ENCODE assay signal across 8 cellular contexts in the genomic region with DNA sequence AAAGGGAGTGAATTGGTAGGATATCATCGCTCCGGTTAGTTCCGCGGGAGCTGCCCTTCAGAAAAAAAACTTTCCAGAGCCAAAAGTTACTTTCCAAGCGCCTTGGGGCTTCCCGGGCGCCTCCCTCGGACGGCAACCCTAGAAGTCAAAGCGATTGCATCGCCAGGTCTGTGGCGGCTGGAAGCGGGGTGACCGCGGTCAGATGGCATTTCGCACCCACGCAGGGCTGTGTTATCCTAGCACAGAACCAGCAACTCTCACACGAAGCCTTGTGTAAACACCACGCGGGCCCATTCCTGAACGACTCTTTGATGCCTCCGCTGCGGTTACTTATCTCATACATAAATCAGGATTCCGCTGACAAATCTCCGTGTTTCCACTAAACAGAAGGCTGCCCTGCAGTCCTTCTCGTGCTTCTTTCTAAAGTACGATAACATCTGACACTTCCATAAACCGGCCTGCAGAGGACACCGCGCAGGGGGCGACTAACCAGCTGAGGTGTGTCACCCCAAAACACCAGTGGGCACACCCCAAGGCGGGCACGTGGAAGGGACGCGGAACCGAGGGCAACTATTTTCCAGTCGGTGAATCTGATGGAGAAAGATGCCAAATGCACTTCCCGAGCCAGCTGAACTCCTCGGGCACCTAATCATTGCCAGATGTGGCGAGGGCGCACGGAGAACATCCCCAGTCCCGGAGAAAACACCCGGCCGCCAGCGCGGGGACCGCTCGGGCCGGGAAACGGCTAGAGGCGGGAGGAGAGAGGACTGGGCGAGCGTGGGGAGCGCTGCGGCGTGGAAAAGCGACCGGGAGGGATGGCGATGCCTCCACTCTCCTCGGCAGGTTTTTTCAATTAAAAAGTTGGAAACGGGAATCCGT. TPM values are rescaled to one million over a fixed set of nuclear protein-coding genes. Genes with fewer than 3 reads are reported as not detected.
A peak's percentile ranks its signal among the peaks of the same experiment; 100 is the strongest.
DNase-seq lines count a peak whose midpoint lies in the region; ATAC-seq, FAIRE-seq and TF ChIP-seq lines count a peak whose summit lies in the region.

No MANE protein-coding gene starts in this region.

- H3K4me3 ChIP-seq in breast epithelium (peak overlapping the region; percentile 58 to 71 (median 67)), lower lobe of right lung (peak overlapping the region; percentile 64)
- H3K4me3 ChIP-seq in CD8-positive, alpha-beta memory T cell (ENCODE audit: low read length): no peak overlapping the region

- no peak for TF ChIP-seq CTCF in breast epithelium (IDR thresholded peaks at IDR 0.05)
- no peak for TF ChIP-seq CTCF in lower lobe of right lung (IDR thresholded peaks at IDR 0.05)

- H3K36me3 Mint-ChIP-seq in T-helper 2 cell treated with Interferon-gamma antibody and Interleukin-4, amounts not matched to agents 5 μg/mL and 100 μg/mL, for 36 hours (ENCODE audit: low read depth): no peaks in the 10 kb centered on the region
- no peaks in the 10 kb centered on the region for H3K36me3 Mint-ChIP-seq in CD8-positive, alpha-beta memory T cell

- peak; percentile 5 for DNase-seq in T-helper 2 cell treated with Interferon-gamma antibody and Interleukin-4, amounts not matched to agents 5 μg/mL and 100 μg/mL, for 36 hours (ENCODE audit: low spot score)
- DNase-seq in T-helper 2 cell: no peak
- no peak for DNase-seq in breast epithelium (ENCODE audit: low spot score in 2 of 2)
- DNase-seq in lower lobe of right lung: peak; percentile 61
- peak; percentile 57 for DNase-seq in urothelium cell line (ENCODE audit: low spot score)
- DNase-seq in NCI-H2081 (lab: John Stamatoyannopoulos, UW): no peak
- DNase-seq in CD8-positive, alpha-beta memory T cell: no peak

- POLR2A ChIA-PET in CD8-positive, alpha-beta memory T cell (lab: Charles Lee): no interaction called here

- intact Hi-C loops in breast epithelium (cut with DNase I; ENCODE audit: low total_unique reads): no loop called here
- intact Hi-C loops in lower lobe of right lung (cut with DNase I): no loop called here

- H3K4me3 Mint-ChIP-seq in T-helper 2 cell treated with Interferon-gamma antibody and Interleukin-4, amounts not matched to agents 5 μg/mL and 100 μg/mL, for 36 hours: no peak overlapping the region
- H3K4me3 Mint-ChIP-seq in CD8-positive, alpha-beta memory T cell: peak overlapping the region in 1 of 7 donors; percentile 16

- TF ChIP-seq POLR2A in breast epithelium (IDR thresholded peaks at IDR 0.05): no peak

- peak; percentile 31 to 52 for ATAC-seq in lower lobe of right lung
- ATAC-seq in GM21390 (IDR thresholded peaks at IDR 0.05; ENCODE audit: unreplicated experiment): no peak

- peak; percentile 87 for FAIRE-seq in urothelium cell line (lab: Jason Lieb, UNC)

- H3K27me3 ChIP-seq in breast epithelium: peaks cover 0 to 14% of the 10 kb centered on the region in 2 donors
- H3K27me3 ChIP-seq in lower lobe of right lung (ENCODE audit: low read depth): peaks cover 19% of the 10 kb centered on the region
- no peaks in the 10 kb centered on the region for H3K27me3 ChIP-seq in CD8-positive, alpha-beta memory T cell (ENCODE audit: insufficient read depth, low read length, poor library complexity, severe bottlenecking)

- H3K9me3 ChIP-seq in breast epithelium: no peaks in the 10 kb centered on the region
- H3K9me3 ChIP-seq in lower lobe of right lung: no peaks in the 10 kb centered on the region
- no peaks in the 10 kb centered on the region for H3K9me3 ChIP-seq in CD8-positive, alpha-beta memory T cell (ENCODE audit: low read length)

- H3K36me3 ChIP-seq in breast epithelium (no peaks in the 10 kb centered on the region), lower lobe of right lung (no peaks in the 10 kb centered on the region)
- H3K36me3 ChIP-seq in CD8-positive, alpha-beta memory T cell (ENCODE audit: insufficient read depth, low read length): no peaks in the 10 kb centered on the region

- peaks cover 44% of the 10 kb centered on the region for H3K27me3 Mint-ChIP-seq in T-helper 2 cell treated with Interferon-gamma antibody and Interleukin-4, amounts not matched to agents 5 μg/mL and 100 μg/mL, for 36 hours (ENCODE audit: low read depth)
- peaks cover 35 to 42% of the 10 kb centered on the region in 2 donors for H3K27me3 Mint-ChIP-seq in CD8-positive, alpha-beta memory T cell

- no peaks in the 10 kb centered on the region for H3K4me1 Mint-ChIP-seq in T-helper 2 cell treated with Interferon-gamma antibody and Interleukin-4, amounts not matched to agents 5 μg/mL and 100 μg/mL, for 36 hours (ENCODE audit: low read depth)
- H3K4me1 Mint-ChIP-seq in CD8-positive, alpha-beta memory T cell: peaks cover 0 to 12% (median 0%) of the 10 kb centered on the region in 3 donors

- H3K9me3 Mint-ChIP-seq in T-helper 2 cell treated with Interferon-gamma antibody and Interleukin-4, amounts not matched to agents 5 μg/mL and 100 μg/mL, for 36 hours: no peaks in the 10 kb centered on the region
- no peaks in the 10 kb centered on the region for H3K9me3 Mint-ChIP-seq in CD8-positive, alpha-beta memory T cell

- peak overlapping the region; percentile 0 to 3 for H3K27ac ChIP-seq in breast epithelium
- peak overlapping the region; percentile 49 for H3K27ac ChIP-seq in lower lobe of right lung
- no peak overlapping the region for H3K27ac ChIP-seq in CD8-positive, alpha-beta memory T cell (ENCODE audit: low read depth, low read length)

- H3K27ac Mint-ChIP-seq in T-helper 2 cell treated with Interferon-gamma antibody and Interleukin-4, amounts not matched to agents 5 μg/mL and 100 μg/mL, for 36 hours: no peak overlapping the region
- H3K27ac Mint-ChIP-seq in CD8-positive, alpha-beta memory T cell: no peak overlapping the region

- CTCF ChIA-PET in CD8-positive, alpha-beta memory T cell (lab: Charles Lee): no interaction called here

- H3K4me1 ChIP-seq in breast epithelium (peaks cover 0 to 15% of the 10 kb centered on the region in 2 donors), lower lobe of right lung (peaks cover 38% of the 10 kb centered on the region)
- no peaks in the 10 kb centered on the region for H3K4me1 ChIP-seq in CD8-positive, alpha-beta memory T cell (ENCODE audit: insufficient read depth, low read length)

RNA-seq across cellular contexts. Expression of a gene that starts 0.9 kb away (rescaled TPM):
- 10 to 100 TPM; 11.7 to 57.3 (median 14.7) TPM for total RNA-seq in breast epithelium
- total RNA-seq in lower lobe of right lung: 79.2 TPM
- under 1 TPM in 1 of 2 experiments, not detected in 1; 0.04 TPM for total RNA-seq in CD8-positive, alpha-beta memory T cell
- polyA plus RNA-seq in CD8-positive, alpha-beta memory T cell: not detected

Comparison
In these comparisons a context has a peak if more than half of its experiments do, and no peak if none do; other contexts are left out.
1. DNase-seq: peak in T-helper 2 cell treated with Interferon-gamma antibody and Interleukin-4, amounts not matched to agents 5 μg/mL and 100 μg/mL, for 36 hours (single experiment), lower lobe of right lung (single experiment) and urothelium cell line (single experiment); none in T-helper 2 cell (0 of 5), breast epithelium (0 of 2), NCI-H2081 (0 of 2) and CD8-positive, alpha-beta memory T cell (0 of 5).
2. RNA of a gene that starts 0.9 kb away (total RNA-seq): 79.2 TPM in lower lobe of right lung (single experiment) and 11.7 to 57.3 TPM in breast epithelium; 0.04 TPM in CD8-positive, alpha-beta memory T cell; every median in the first group is over 10 times any median in the second.